15 cellular contexts compared by ENCODE assay signal in the genomic region with DNA sequence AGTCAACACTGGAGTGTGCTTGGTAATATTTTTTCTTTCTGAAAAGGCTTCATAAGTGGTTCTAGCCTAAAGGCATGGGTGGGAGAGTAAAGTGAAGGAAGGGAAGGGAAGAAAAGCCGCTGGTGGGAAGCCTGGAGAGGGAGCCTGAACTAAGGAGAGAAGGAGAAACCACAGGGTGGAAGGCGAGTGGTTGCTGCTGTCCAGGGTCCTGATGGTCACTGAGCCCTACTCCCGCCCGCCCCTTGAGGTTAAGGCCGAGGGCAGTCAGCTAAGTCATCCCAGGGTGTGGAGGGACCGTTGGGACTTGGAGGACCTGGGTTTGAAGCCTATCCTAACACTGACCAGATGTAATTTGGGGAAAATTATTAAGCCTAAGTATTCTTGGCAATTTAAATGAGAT.
DNase-seq lines count a peak whose midpoint lies in the region; ATAC-seq and TF ChIP-seq lines count a peak whose summit lies in the region.
"Had no signal": no experiment of that assay in that cellular context is flagged by ENCODE, and none has a peak within 500 bp of the region (broad histone marks: within the 10 kb centered on the region; RNA-seq: fewer than 3 reads in every experiment).

No MANE protein-coding gene starts in this region.

- H3K36me3 Mint-ChIP-seq in activated CD4-positive, alpha-beta T cell treated with anti-CD3 and anti-CD28 coated beads for 36 hours (ENCODE audit: low read depth) = no peaks in the 10 kb centered on the region
- H3K36me3 Mint-ChIP-seq in endothelial cell (ENCODE audit: low read depth, unreplicated experiment) = no peaks in the 10 kb centered on the region

- DNase-seq in activated CD4-positive, alpha-beta T cell treated with anti-CD3 and anti-CD28 coated beads for 36 hours = peak; percentile 19
- no peak for DNase-seq in activated CD4-positive, alpha-beta T cell treated with anti-CD3 and anti-CD28 coated beads, Interleukin-2, amount 50 U/mL, for 4 hours
- DNase-seq in OCI-M1 (lab: John Stamatoyannopoulos, UW) (peak; percentile 37), endothelial cell (ENCODE audit: low spot score) (peak; percentile 52), testis (peak; percentile 28), vagina (ENCODE audit: extremely low spot score in 2 of 2) (no peak), NCI-H1105 (lab: John Stamatoyannopoulos, UW) (no peak)
- DNase-seq: activated CD4-positive, CD25-positive, alpha-beta regulatory T cell; activated T-cell treated with anti-CD3 and anti-CD28 coated beads, Interleukin-2, amount 50 U/mL, for 24 hours; aorta; NCI-H1092; NCI-H510A; upper lobe of left lung had no signal

- H3K4me3 ChIP-seq in testis (no peak overlapping the region), vagina (no peak overlapping the region)
- H3K4me3 ChIP-seq: upper lobe of left lung had no signal

- CTCF ChIA-PET in activated CD4-positive, alpha-beta T cell treated with anti-CD3 and anti-CD28 coated beads for 36 hours (lab: Charles Lee) = no interaction called here

- no peaks in the 10 kb centered on the region for H3K36me3 ChIP-seq in testis (ENCODE audit: low read depth, missing control alignments)
- H3K36me3 ChIP-seq in vagina = no peaks in the 10 kb centered on the region
- H3K36me3 ChIP-seq: upper lobe of left lung had no signal

- H3K4me1 ChIP-seq in testis = no peaks in the 10 kb centered on the region
- no peaks in the 10 kb centered on the region for H3K4me1 ChIP-seq in vagina
- H3K4me1 ChIP-seq: upper lobe of left lung had no signal

- no peaks in the 10 kb centered on the region for H3K9me3 Mint-ChIP-seq in activated CD4-positive, alpha-beta T cell treated with anti-CD3 and anti-CD28 coated beads for 36 hours (ENCODE audit: low read depth)
- peaks cover 9% of the 10 kb centered on the region for H3K9me3 Mint-ChIP-seq in endothelial cell (ENCODE audit: unreplicated experiment)
- H3K9me3 Mint-ChIP-seq: activated T-cell treated with anti-CD3 and anti-CD28 coated beads, Interleukin-2, amount 50 U/mL, for 24 hours had no signal

- intact Hi-C loops in activated CD4-positive, alpha-beta T cell treated with anti-CD3 and anti-CD28 coated beads for 36 hours (cut with DNase I, micrococcal nuclease) = no loop called here
- intact Hi-C loops in testis (cut with DNase I; ENCODE audit: low total_unique reads) (no loop called here), vagina (cut with DNase I) (no loop called here)

- no peak for TF ChIP-seq CTCF in endothelial cell (IDR thresholded peaks at IDR 0.05; ENCODE audit: unreplicated experiment)
- TF ChIP-seq CTCF in testis (IDR thresholded peaks at IDR 0.05) = no peak
- no peak for TF ChIP-seq CTCF in vagina (IDR thresholded peaks at IDR 0.05)

- no peak for ATAC-seq in activated CD4-positive, alpha-beta T cell treated with anti-CD3 and anti-CD28 coated beads for 36 hours
- no peak for ATAC-seq in HG03175 (IDR thresholded peaks at IDR 0.05; ENCODE audit: unreplicated experiment)
- ATAC-seq: Right ventricle myocardium inferior had no signal

- H3K4me1 Mint-ChIP-seq in activated CD4-positive, alpha-beta T cell treated with anti-CD3 and anti-CD28 coated beads for 36 hours = no peaks in the 10 kb centered on the region
- no peaks in the 10 kb centered on the region for H3K4me1 Mint-ChIP-seq in endothelial cell (ENCODE audit: unreplicated experiment)

- no peak overlapping the region for H3K27ac Mint-ChIP-seq in activated CD4-positive, alpha-beta T cell treated with anti-CD3 and anti-CD28 coated beads for 36 hours
- no peak overlapping the region for H3K27ac Mint-ChIP-seq in endothelial cell (ENCODE audit: unreplicated experiment)
- H3K27ac Mint-ChIP-seq: activated T-cell treated with anti-CD3 and anti-CD28 coated beads, Interleukin-2, amount 50 U/mL, for 24 hours had no signal

- 25 to 37% methylated on average over 6 of the region's 6 CpGs for WGBS in testis, 2 donors

- no peak for TF ChIP-seq POLR2A in testis (IDR thresholded peaks at IDR 0.05)
- TF ChIP-seq POLR2A in vagina (IDR thresholded peaks at IDR 0.05) = no peak

- H3K9me3 ChIP-seq in testis (no peaks in the 10 kb centered on the region), vagina (no peaks in the 10 kb centered on the region)
- H3K9me3 ChIP-seq: upper lobe of left lung had no signal

- H3K4me3 Mint-ChIP-seq in activated CD4-positive, alpha-beta T cell treated with anti-CD3 and anti-CD28 coated beads for 36 hours = no peak overlapping the region
- H3K4me3 Mint-ChIP-seq in endothelial cell (ENCODE audit: unreplicated experiment) = no peak overlapping the region
- H3K4me3 Mint-ChIP-seq: activated T-cell treated with anti-CD3 and anti-CD28 coated beads, Interleukin-2, amount 50 U/mL, for 24 hours had no signal

- POLR2A ChIA-PET in activated CD4-positive, alpha-beta T cell treated with anti-CD3 and anti-CD28 coated beads for 36 hours (lab: Charles Lee) = no interaction called here

- H3K27me3 Mint-ChIP-seq in activated CD4-positive, alpha-beta T cell treated with anti-CD3 and anti-CD28 coated beads for 36 hours = peaks cover 13% of the 10 kb centered on the region
- peaks cover 11% of the 10 kb centered on the region for H3K27me3 Mint-ChIP-seq in endothelial cell (ENCODE audit: unreplicated experiment)

- no peaks in the 10 kb centered on the region for H3K27me3 ChIP-seq in testis
- H3K27me3 ChIP-seq in vagina = no peaks in the 10 kb centered on the region
- H3K27me3 ChIP-seq: upper lobe of left lung had no signal

- H3K27ac ChIP-seq in testis = no peak overlapping the region
- H3K27ac ChIP-seq in vagina = no peak overlapping the region
- H3K27ac ChIP-seq: upper lobe of left lung had no signal

Comparison
In these comparisons a context has a peak if more than half of its experiments do, and no peak if none do; other contexts are left out.
1. DNase-seq: peak in activated CD4-positive, alpha-beta T cell treated with anti-CD3 and anti-CD28 coated beads for 36 hours (single experiment), OCI-M1 (single experiment), endothelial cell (single experiment) and testis (single experiment); none in activated CD4-positive, alpha-beta T cell treated with anti-CD3 and anti-CD28 coated beads, Interleukin-2, amount 50 U/mL, for 4 hours (0 of 2), vagina (0 of 2) and NCI-H1105 (single experiment).